ENCODE assay signal across 19 cellular contexts in genomic region chr4:1506956-1507721, GRCh38.
A peak's percentile ranks its signal among the peaks of the same experiment; 100 is the strongest.
DNase-seq lines count a peak whose midpoint lies in the region; ATAC-seq and TF ChIP-seq lines count a peak whose summit lies in the region.
"Had no signal": no experiment of that assay in that cellular context is flagged by ENCODE, and none has a peak within 500 bp of the region (broad histone marks: within the 10 kb centered on the region; RNA-seq: fewer than 3 reads in every experiment).

No MANE protein-coding gene starts in this region.

- 58% methylated on average over 13 of the region's 13 CpGs for WGBS in prostate gland

- CTCF ChIA-PET in HEK293 (lab: Yijun Ruan, JAX) = no interaction called here

- H3K4me1 ChIP-seq in HEK293 (ENCODE audit: control insufficient read depth, insufficient read depth, low read length) (no peaks in the 10 kb centered on the region), osteoblast (ENCODE audit: insufficient read depth, low read length) (no peaks in the 10 kb centered on the region), prostate gland (replicated peaks) (no peaks in the 10 kb centered on the region)
- H3K4me1 ChIP-seq: Peyer's patch had no signal

- ATAC-seq in GM21786 (IDR thresholded peaks at IDR 0.05; ENCODE audit: unreplicated experiment) = no peak
- no peak for ATAC-seq in HG03378 (IDR thresholded peaks at IDR 0.05; ENCODE audit: unreplicated experiment)
- ATAC-seq: GM12878 had no signal

- no peak for TF ChIP-seq POLR2A in prostate gland (IDR thresholded peaks at IDR 0.05)

- no peaks in the 10 kb centered on the region for H3K79me2 ChIP-seq in osteoblast (ENCODE audit: insufficient read depth, low read length)

- H3K27ac ChIP-seq in HEK293 (ENCODE audit: extremely low read depth, low read depth, low read length) (no peak overlapping the region), osteoblast (ENCODE audit: low read depth, low read length) (no peak overlapping the region), prostate gland (no peak overlapping the region)
- H3K27ac ChIP-seq: C4-2B, GM23248, Peyer's patch had no signal

- no peaks in the 10 kb centered on the region for H3K9me3 ChIP-seq in HEK293 (ENCODE audit: control insufficient read depth, insufficient read depth, low read depth, low read length)
- no peaks in the 10 kb centered on the region for H3K9me3 ChIP-seq in osteoblast (ENCODE audit: low read depth, low read length)
- no peaks in the 10 kb centered on the region for H3K9me3 ChIP-seq in prostate gland
- H3K9me3 ChIP-seq: Peyer's patch had no signal

- H3K27me3 ChIP-seq in osteoblast (ENCODE audit: insufficient read depth, low read length) (peaks cover 4% of the 10 kb centered on the region), prostate gland (replicated peaks; ENCODE audit: insufficient read depth) (peaks cover 6% of the 10 kb centered on the region)
- H3K27me3 ChIP-seq: Peyer's patch had no signal

- H2AFZ ChIP-seq in osteoblast (ENCODE audit: low read length) = no peak overlapping the region
- H2AFZ ChIP-seq: GM23248 had no signal

- intact Hi-C loops in prostate gland (cut with DNase I) = no loop called here

- H4K20me1 ChIP-seq in osteoblast (ENCODE audit: insufficient read depth, low read length) = no peaks in the 10 kb centered on the region

- no peak overlapping the region for H3K4me2 ChIP-seq in osteoblast (ENCODE audit: insufficient read depth, low read length)

- DNase-seq in 8988T (peak; percentile 13), iPS-NIHi11 (ENCODE audit: low spot score) (peak; percentile 5), osteoblast (ENCODE audit: insufficient read length, low spot score, missing footprints) (peak; percentile 82), prostate gland (ENCODE audit: low spot score) (no peak)
- DNase-seq: DMS 273 treated with DMSO at 0.1 percent for 48 hours, GDM1, GM23248, HFFc6, NCI-H1092, NCI-H146, NCI-H2081, NCI-H524, Right ventricle myocardium superior had no signal

- POLR2A ChIA-PET in HEK293 (lab: Yijun Ruan, JAX) = no interaction called here

- no peaks in the 10 kb centered on the region for H3K36me3 ChIP-seq in HEK293 (ENCODE audit: control insufficient read depth in 2 of 2, insufficient read depth in 1 of 2, low read length in 2 of 2)
- no peaks in the 10 kb centered on the region for H3K36me3 ChIP-seq in osteoblast (ENCODE audit: insufficient read depth, low read length)
- H3K36me3 ChIP-seq in prostate gland = no peaks in the 10 kb centered on the region
- H3K36me3 ChIP-seq: Peyer's patch had no signal

- H3K4me3 ChIP-seq in HEK293 (ENCODE audit: low read depth, low read length) (no peak overlapping the region), osteoblast (ENCODE audit: insufficient read depth, low read length) (no peak overlapping the region), prostate gland (no peak overlapping the region)
- H3K4me3 ChIP-seq: GM12878, GM23248, Peyer's patch had no signal

- TF ChIP-seq CTCF in HEK293 (tag by site-specific recombination; IDR thresholded peaks at IDR 0.05) (no peak), osteoblast (IDR thresholded peaks at IDR 0.05; ENCODE audit: extremely low read depth, low read depth, low read length) (no peak), prostate gland (IDR thresholded peaks at IDR 0.05) (no peak)

TF ChIP-seq in HEK293, 187 proteins besides CTCF, POLR2A, EP300 and RAD21:
- TF ChIP-seq ZNF274 (IDR thresholded peaks at IDR 0.05; ENCODE audit: low read length) (no peak), ZNF274 (tag by site-specific recombination; IDR thresholded peaks at IDR 0.05; ENCODE audit: borderline replicate concordance) (no peak), ZIC2 (tag by site-specific recombination; IDR thresholded peaks at IDR 0.05) (peak; percentile 30; the same call in 1 of the 2 replicates)
